Comparison of ENCODE assay signal across 19 cellular contexts in genomic region chr3:123290107-123290930, GRCh38.
DNase-seq lines count a peak whose midpoint lies in the region; ATAC-seq and TF ChIP-seq lines count a peak whose summit lies in the region.
"Had no signal": no experiment of that assay in that cellular context is flagged by ENCODE, and none has a peak within 500 bp of the region (broad histone marks: within the 10 kb centered on the region; RNA-seq: fewer than 3 reads in every experiment).

No MANE protein-coding gene starts in this region.

- no peak for TF ChIP-seq EP300 in upper lobe of left lung (IDR thresholded peaks at IDR 0.05)

- POLR2A ChIA-PET in WTC11 (lab: Charles Lee), result no interaction called here

- no peaks in the 10 kb centered on the region for H3K4me1 Mint-ChIP-seq in activated naive CD4-positive, alpha-beta T cell treated with anti-CD3 and anti-CD28 coated beads, Interleukin-2, amount 10 ng/mL, durations not matched to agents 7 days and 5 days
- H3K4me1 Mint-ChIP-seq in activated naive CD4-positive, alpha-beta T cell treated with anti-CD3 and anti-CD28 coated beads for 36 hours (ENCODE audit: low read depth), result no peaks in the 10 kb centered on the region
- H3K4me1 Mint-ChIP-seq in WTC11, result no peaks in the 10 kb centered on the region
- no peaks in the 10 kb centered on the region for H3K4me1 Mint-ChIP-seq in activated naive CD8-positive, alpha-beta T cell treated with anti-CD3 and anti-CD28 coated beads, Interleukin-2, amount 50 U/mL, for 24 hours

- H3K27ac ChIP-seq in osteoblast (ENCODE audit: low read depth, low read length) (no peak overlapping the region), upper lobe of left lung (no peak overlapping the region)
- H3K27ac ChIP-seq: A549; BLaER1 treated with 17β-estradiol and CSF1 and Interleukin-3, amounts not matched to agents 10 nM and 100 nM had no signal

- H3K36me3 ChIP-seq in osteoblast (ENCODE audit: insufficient read depth, low read length) (no peaks in the 10 kb centered on the region), upper lobe of left lung (no peaks in the 10 kb centered on the region)
- H3K36me3 ChIP-seq: BLaER1 treated with 17β-estradiol and CSF1 and Interleukin-3, amounts not matched to agents 10 nM and 100 nM had no signal

- CTCF ChIA-PET in activated naive CD4-positive, alpha-beta T cell treated with anti-CD3 and anti-CD28 coated beads, Interleukin-2, amount 10 ng/mL, durations not matched to agents 7 days and 5 days (lab: Charles Lee), result no interaction called here
- CTCF ChIA-PET in activated naive CD4-positive, alpha-beta T cell treated with anti-CD3 and anti-CD28 coated beads for 36 hours (lab: Charles Lee), result interaction anchor here (0.6 kb wide), 1 partner anchor 263 kb away, joined by 3 read pairs; the partner anchor contains the start of gene SEMA5B
- CTCF ChIA-PET in WTC11 (lab: Charles Lee), result interaction anchor here (0.6 kb wide), 2 partner anchors 24 to 88 kb away, joined by 3 read pairs; no protein-coding TSS in a partner anchor

- intact Hi-C loops in activated naive CD4-positive, alpha-beta T cell treated with anti-CD3 and anti-CD28 coated beads for 36 hours (cut with micrococcal nuclease), result no loop called here

- H4K20me1 ChIP-seq in osteoblast (ENCODE audit: insufficient read depth, low read length), result peaks cover 4% of the 10 kb centered on the region

- H3K9me3 ChIP-seq in osteoblast (ENCODE audit: low read depth, low read length), result no peaks in the 10 kb centered on the region
- H3K9me3 ChIP-seq in upper lobe of left lung, result no peaks in the 10 kb centered on the region
- H3K9me3 ChIP-seq: A549; BLaER1 treated with 17β-estradiol and CSF1 and Interleukin-3, amounts not matched to agents 10 nM and 100 nM had no signal

- H3K9me3 Mint-ChIP-seq in activated naive CD4-positive, alpha-beta T cell treated with anti-CD3 and anti-CD28 coated beads, Interleukin-2, amount 10 ng/mL, durations not matched to agents 7 days and 5 days, result no peaks in the 10 kb centered on the region
- H3K9me3 Mint-ChIP-seq in activated naive CD4-positive, alpha-beta T cell treated with anti-CD3 and anti-CD28 coated beads for 36 hours, result no peaks in the 10 kb centered on the region
- H3K9me3 Mint-ChIP-seq in WTC11, result 0 out of 2 replicates have a peak, but pooled peaks cover 4% of the 10 kb centered on the region
- H3K9me3 Mint-ChIP-seq in activated naive CD8-positive, alpha-beta T cell treated with anti-CD3 and anti-CD28 coated beads, Interleukin-2, amount 50 U/mL, for 24 hours, result no peaks in the 10 kb centered on the region

- no peak for TF ChIP-seq POLR2A in upper lobe of left lung (IDR thresholded peaks at IDR 0.05)

- no peaks in the 10 kb centered on the region for H3K36me3 Mint-ChIP-seq in activated naive CD4-positive, alpha-beta T cell treated with anti-CD3 and anti-CD28 coated beads, Interleukin-2, amount 10 ng/mL, durations not matched to agents 7 days and 5 days
- H3K36me3 Mint-ChIP-seq in activated naive CD4-positive, alpha-beta T cell treated with anti-CD3 and anti-CD28 coated beads for 36 hours (ENCODE audit: low read depth), result no peaks in the 10 kb centered on the region
- peaks cover 58% of the 10 kb centered on the region for H3K36me3 Mint-ChIP-seq in WTC11
- no peaks in the 10 kb centered on the region for H3K36me3 Mint-ChIP-seq in activated naive CD8-positive, alpha-beta T cell treated with anti-CD3 and anti-CD28 coated beads, Interleukin-2, amount 50 U/mL, for 24 hours (ENCODE audit: low read depth)

- peak; percentile 5 for DNase-seq in activated naive CD4-positive, alpha-beta T cell treated with anti-CD3 and anti-CD28 coated beads, Interleukin-2, amount 10 ng/mL, durations not matched to agents 7 days and 5 days
- DNase-seq in activated naive CD4-positive, alpha-beta T cell treated with anti-CD3 and anti-CD28 coated beads for 36 hours, result no peak
- peak; percentile 35 for DNase-seq in ecto neural progenitor cell (ENCODE audit: low spot score)
- DNase-seq in osteoblast (ENCODE audit: insufficient read length, low spot score, missing footprints), result peak; percentile 35
- DNase-seq in upper lobe of left lung, result peak; percentile 12 to 73
- no peak for DNase-seq in WTC11 (ENCODE audit: low spot score)
- DNase-seq in activated naive CD8-positive, alpha-beta T cell treated with anti-CD3 and anti-CD28 coated beads, Interleukin-2, amount 50 U/mL, for 24 hours, result no peak
- DNase-seq: DND-41, HCEC 1CT, MV-4-11, NCI-H1417, NCI-H187 treated with DMSO at 0.1 percent for 48 hours, NCI-H446, NCI-H69 had no signal

- no peak overlapping the region for H3K27ac Mint-ChIP-seq in activated naive CD4-positive, alpha-beta T cell treated with anti-CD3 and anti-CD28 coated beads, Interleukin-2, amount 10 ng/mL, durations not matched to agents 7 days and 5 days
- no peak overlapping the region for H3K27ac Mint-ChIP-seq in activated naive CD4-positive, alpha-beta T cell treated with anti-CD3 and anti-CD28 coated beads for 36 hours
- no peak overlapping the region for H3K27ac Mint-ChIP-seq in WTC11
- H3K27ac Mint-ChIP-seq in activated naive CD8-positive, alpha-beta T cell treated with anti-CD3 and anti-CD28 coated beads, Interleukin-2, amount 50 U/mL, for 24 hours, result no peak overlapping the region

- no peak overlapping the region for H3K4me2 ChIP-seq in osteoblast (ENCODE audit: insufficient read depth, low read length)
- H3K4me2 ChIP-seq: A549; BLaER1 treated with 17β-estradiol and CSF1 and Interleukin-3, amounts not matched to agents 10 nM and 100 nM had no signal

- peaks cover 18% of the 10 kb centered on the region for H3K27me3 Mint-ChIP-seq in activated naive CD4-positive, alpha-beta T cell treated with anti-CD3 and anti-CD28 coated beads, Interleukin-2, amount 10 ng/mL, durations not matched to agents 7 days and 5 days
- no peaks in the 10 kb centered on the region for H3K27me3 Mint-ChIP-seq in activated naive CD4-positive, alpha-beta T cell treated with anti-CD3 and anti-CD28 coated beads for 36 hours (ENCODE audit: low read depth)
- H3K27me3 Mint-ChIP-seq in WTC11 (ENCODE audit: low read depth), result no peaks in the 10 kb centered on the region
- H3K27me3 Mint-ChIP-seq in activated naive CD8-positive, alpha-beta T cell treated with anti-CD3 and anti-CD28 coated beads, Interleukin-2, amount 50 U/mL, for 24 hours, result no peaks in the 10 kb centered on the region

- H3K79me2 ChIP-seq in osteoblast (ENCODE audit: insufficient read depth, low read length), result no peaks in the 10 kb centered on the region

- H3K27me3 ChIP-seq in osteoblast (ENCODE audit: insufficient read depth, low read length), result peaks cover 10% of the 10 kb centered on the region
- no peaks in the 10 kb centered on the region for H3K27me3 ChIP-seq in upper lobe of left lung
- H3K27me3 ChIP-seq: BLaER1 treated with 17β-estradiol and CSF1 and Interleukin-3, amounts not matched to agents 10 nM and 100 nM had no signal

- no peak overlapping the region for H3K4me3 Mint-ChIP-seq in activated naive CD4-positive, alpha-beta T cell treated with anti-CD3 and anti-CD28 coated beads, Interleukin-2, amount 10 ng/mL, durations not matched to agents 7 days and 5 days
- no peak overlapping the region for H3K4me3 Mint-ChIP-seq in activated naive CD4-positive, alpha-beta T cell treated with anti-CD3 and anti-CD28 coated beads for 36 hours
- H3K4me3 Mint-ChIP-seq in WTC11, result no peak overlapping the region
- H3K4me3 Mint-ChIP-seq in activated naive CD8-positive, alpha-beta T cell treated with anti-CD3 and anti-CD28 coated beads, Interleukin-2, amount 50 U/mL, for 24 hours, result no peak overlapping the region

- H3K4me3 ChIP-seq in osteoblast (ENCODE audit: insufficient read depth, low read length) (no peak overlapping the region), upper lobe of left lung (no peak overlapping the region)
- H3K4me3 ChIP-seq: A549; BLaER1 treated with 17β-estradiol and CSF1 and Interleukin-3, amounts not matched to agents 10 nM and 100 nM; GM12878; K562 had no signal

- ATAC-seq in upper lobe of left lung (ENCODE audit: low FRiP score in 2 of 2), result no peak
- ATAC-seq in HG03045 (IDR thresholded peaks at IDR 0.05; ENCODE audit: unreplicated experiment), result no peak
- no peak for ATAC-seq in WTC11
- no peak for ATAC-seq in activated naive CD8-positive, alpha-beta T cell treated with anti-CD3 and anti-CD28 coated beads, Interleukin-2, amount 50 U/mL, for 24 hours
- ATAC-seq: A549, GM12878, K562 had no signal

- TF ChIP-seq CTCF in osteoblast (IDR thresholded peaks at IDR 0.05; ENCODE audit: extremely low read depth, low read depth, low read length), result no peak
- TF ChIP-seq CTCF in upper lobe of left lung (IDR thresholded peaks at IDR 0.05), result no peak
- TF ChIP-seq CTCF in WTC11 (IDR thresholded peaks at IDR 0.05), result no peak

- H3K4me1 ChIP-seq in osteoblast (ENCODE audit: insufficient read depth, low read length) (no peaks in the 10 kb centered on the region), upper lobe of left lung (no peaks in the 10 kb centered on the region)
- H3K4me1 ChIP-seq: A549 had no signal

- H2AFZ ChIP-seq in osteoblast (ENCODE audit: low read length), result no peak overlapping the region

- WGBS in upper lobe of left lung, 2 donors, result 79 to 84% methylated on average over 13 of the region's 13 CpGs

TF ChIP-seq in WTC11, 78 proteins besides CTCF, POLR2A, EP300 and RAD21:
- TF ChIP-seq, protein P1, sequence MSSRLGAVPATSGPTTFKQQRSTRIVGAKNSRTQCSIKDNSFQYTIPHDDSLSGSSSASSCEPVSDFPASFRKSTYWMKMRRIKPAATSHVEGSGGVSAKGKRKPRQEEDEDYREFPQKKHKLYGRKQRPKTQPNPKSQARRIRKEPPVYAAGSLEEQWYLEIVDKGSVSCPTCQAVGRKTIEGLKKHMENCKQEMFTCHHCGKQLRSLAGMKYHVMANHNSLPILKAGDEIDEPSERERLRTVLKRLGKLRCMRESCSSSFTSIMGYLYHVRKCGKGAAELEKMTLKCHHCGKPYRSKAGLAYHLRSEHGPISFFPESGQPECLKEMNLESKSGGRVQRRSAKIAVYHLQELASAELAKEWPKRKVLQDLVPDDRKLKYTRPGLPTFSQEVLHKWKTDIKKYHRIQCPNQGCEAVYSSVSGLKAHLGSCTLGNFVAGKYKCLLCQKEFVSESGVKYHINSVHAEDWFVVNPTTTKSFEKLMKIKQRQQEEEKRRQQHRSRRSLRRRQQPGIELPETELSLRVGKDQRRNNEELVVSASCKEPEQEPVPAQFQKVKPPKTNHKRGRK (CRISPR knock-in tag; IDR thresholded peaks at IDR 0.05; ENCODE audit: borderline replicate concordance), result no peak
- TF ChIP-seq JAZF1 (CRISPR knock-in tag; IDR thresholded peaks at IDR 0.05), result no peak

Comparison
In these comparisons a context has a peak if more than half of its experiments do, and no peak if none do; other contexts are left out.
1. DNase-seq: peak in activated naive CD4-positive, alpha-beta T cell treated with anti-CD3 and anti-CD28 coated beads, Interleukin-2, amount 10 ng/mL, durations not matched to agents 7 days and 5 days (single experiment), ecto neural progenitor cell (single experiment), osteoblast (single experiment) and upper lobe of left lung (2 of 2); none in activated naive CD4-positive, alpha-beta T cell treated with anti-CD3 and anti-CD28 coated beads for 36 hours (single experiment), WTC11 (single experiment) and activated naive CD8-positive, alpha-beta T cell treated with anti-CD3 and anti-CD28 coated beads, Interleukin-2, amount 50 U/mL, for 24 hours (single experiment).